ENCODE assay signal across 34 cellular contexts in genomic region chr6:115575298-115575697, GRCh38.
"Had no signal": no experiment of that assay in that cellular context is flagged by ENCODE, and none has a peak within 500 bp of the region (broad histone marks: within the 10 kb centered on the region; RNA-seq: fewer than 3 reads in every experiment).

No MANE protein-coding gene starts in this region.

- H3K36me3 ChIP-seq: MG63 had no signal

- DNase-seq: Karpas-422, Kasumi-1, MG63, MM.1S, MV-4-11, NCI-H1048, NCI-H1092, NCI-H1092 treated with DMSO at 0.1 percent for 48 hours, NCI-H1105, NCI-H1105 treated with DMSO at 0.1 percent for 48 hours, NCI-H1417 treated with DMSO at 0.1 percent for 48 hours, NCI-H1436, NCI-H1436 treated with DMSO at 0.1 percent for 48 hours, NCI-H146, NCI-H1694, NCI-H1694 treated with DMSO at 0.1 percent for 48 hours, NCI-H187, NCI-H187 treated with DMSO at 0.1 percent for 48 hours, NCI-H1930, NCI-H2029, NCI-H2029 treated with DMSO at 0.1 percent for 48 hours, NCI-H2081, NCI-H2081 treated with DMSO at 0.1 percent for 48 hours, NCI-H2107, NCI-H2171, NCI-H2171 treated with DMSO at 0.1 percent for 48 hours, NCI-H226, NCI-H345, NCI-H446, NCI-H446 treated with DMSO at 0.1 percent for 48 hours, NCI-H510A, NCI-H510A treated with DMSO at 0.1 percent for 48 hours, NCI-H524 had no signal

- H3K9ac ChIP-seq: KMS-11 had no signal

- H3K4me3 ChIP-seq: MG63 had no signal

- H3K27ac ChIP-seq: KMS-11 had no signal

- H3K27me3 ChIP-seq: MG63 had no signal

- H3K4me2 ChIP-seq: KMS-11 had no signal

- H3K9me3 ChIP-seq: MG63 had no signal
